14 cellular contexts compared by ENCODE assay signal in the genomic region with DNA sequence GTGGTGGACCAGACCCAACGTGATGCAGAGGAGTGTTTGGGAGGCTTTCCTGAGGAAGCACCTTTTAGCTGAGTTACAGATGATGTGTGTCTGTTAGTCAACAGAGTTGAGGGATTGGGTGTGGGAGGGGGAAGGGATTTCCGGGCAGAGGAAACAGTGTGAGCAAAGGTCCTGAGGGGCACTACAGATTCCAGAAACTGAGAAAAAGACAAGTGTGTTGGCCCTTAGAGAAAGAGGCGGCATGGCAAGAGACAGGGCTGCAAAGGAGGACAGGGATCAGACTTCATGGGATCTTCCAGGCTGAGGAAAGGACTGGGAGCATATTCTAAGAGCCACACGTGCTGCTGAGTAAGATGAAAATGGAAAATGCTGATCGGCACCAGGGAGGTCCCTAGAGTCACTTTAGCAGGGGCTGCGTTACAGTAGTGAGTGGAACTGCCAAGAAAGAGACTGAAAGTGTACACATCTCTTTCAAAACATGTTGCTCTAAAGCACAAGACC. TPM values are rescaled to one million over a fixed set of nuclear protein-coding genes. Genes with fewer than 3 reads are reported as not detected.
A peak's percentile ranks its signal among the peaks of the same experiment; 100 is the strongest.
DNase-seq lines count a peak whose midpoint lies in the region; ATAC-seq and TF ChIP-seq lines count a peak whose summit lies in the region.
"Had no signal": no experiment of that assay in that cellular context is flagged by ENCODE, and none has a peak within 500 bp of the region (broad histone marks: within the 10 kb centered on the region; RNA-seq: fewer than 3 reads in every experiment).

No MANE protein-coding gene starts in this region.

- H3K9ac ChIP-seq in SK-N-MC (ENCODE audit: insufficient read length) (peak overlapping the region; percentile 28), neural progenitor cell (no peak overlapping the region)

- no peak overlapping the region for H3K4me2 ChIP-seq in neural progenitor cell

- peak; percentile 72 for DNase-seq in KBM-7
- no peak for DNase-seq in SK-N-MC (ENCODE audit: low read depth, low spot score)
- DNase-seq in pulmonary artery endothelial cell (ENCODE audit: low read depth, low spot score), result peak; percentile 87
- no peak for DNase-seq in neural progenitor cell (ENCODE audit: low spot score)
- no peak for DNase-seq in activated gamma-delta T cell (lab: John Stamatoyannopoulos, UW)
- DNase-seq: activated CD4-positive, alpha-beta T cell treated with anti-CD3 and anti-CD28 coated beads, Interleukin-2, amount 50 U/mL, for 48 hours; DND-41; NCI-H1694; occipital lobe; SJCRH30 had no signal

- no peak overlapping the region for H3K4me3 Mint-ChIP-seq in neural progenitor cell

- H3K27ac Mint-ChIP-seq in neural progenitor cell, result no peak overlapping the region

- ATAC-seq in gastroesophageal sphincter (peak; percentile 74), HG02798 (IDR thresholded peaks at IDR 0.05; ENCODE audit: poor library complexity, unreplicated experiment) (no peak)

- in situ Hi-C loops in KBM-7 (cut with MboI; ENCODE audit: low pct_unique_long_range_greater_than_20kb, low sequenced_read_pairs), result no loop called here

- 17 to 19% methylated on average over 5 to 6 of the region's 6 CpGs for WGBS in gastroesophageal sphincter (ENCODE audit: low coverage in 1 of 2), 2 donors

- no peak for TF ChIP-seq POLR2A in gastroesophageal sphincter (IDR thresholded peaks at IDR 0.05)

- H3K9me3 Mint-ChIP-seq in neural progenitor cell, result no peaks in the 10 kb centered on the region

- H3K27me3 Mint-ChIP-seq in neural progenitor cell (ENCODE audit: insufficient read depth, low read depth), result no peaks in the 10 kb centered on the region

- H3K36me3 Mint-ChIP-seq in neural progenitor cell, result no peaks in the 10 kb centered on the region

- H3K36me3 ChIP-seq in SK-N-MC (ENCODE audit: insufficient read depth, low read length), result no peaks in the 10 kb centered on the region
- no peaks in the 10 kb centered on the region for H3K36me3 ChIP-seq in gastroesophageal sphincter
- no peaks in the 10 kb centered on the region for H3K36me3 ChIP-seq in neural progenitor cell
- H3K36me3 ChIP-seq: adrenal gland, SJCRH30 had no signal

- no peak for TF ChIP-seq CTCF in gastroesophageal sphincter (IDR thresholded peaks at IDR 0.05)
- TF ChIP-seq CTCF in neural progenitor cell (IDR thresholded peaks at IDR 0.05), result no peak

- no peak for TF ChIP-seq EP300 in gastroesophageal sphincter (IDR thresholded peaks at IDR 0.05)

- H3K27me3 ChIP-seq in gastroesophageal sphincter (peaks cover 30% of the 10 kb centered on the region), neural progenitor cell (peaks cover under 1% of the 10 kb centered on the region)
- H3K27me3 ChIP-seq: adrenal gland, SJCRH30 had no signal

- peaks cover 0 to 35% (median 8%) of the 10 kb centered on the region in 3 donors for H3K4me1 ChIP-seq in gastroesophageal sphincter
- H3K4me1 ChIP-seq in neural progenitor cell, result no peaks in the 10 kb centered on the region
- H3K4me1 ChIP-seq: adrenal gland had no signal

- H2AFZ ChIP-seq in neural progenitor cell (replicated peaks), result no peak overlapping the region

- H3K9me3 ChIP-seq in SK-N-MC (ENCODE audit: low read depth, low read length) (no peaks in the 10 kb centered on the region), gastroesophageal sphincter (no peaks in the 10 kb centered on the region), neural progenitor cell (ENCODE audit: low read depth) (no peaks in the 10 kb centered on the region)
- H3K9me3 ChIP-seq: adrenal gland, SJCRH30 had no signal

- H3K4me3 ChIP-seq in SK-N-MC (0 out of 2 replicates have a peak overlapping the region, but pooled peaks have one; percentile 8), gastroesophageal sphincter (no peak overlapping the region), neural progenitor cell (no peak overlapping the region)
- H3K4me3 ChIP-seq: adrenal gland, SJCRH30 had no signal

- H4K20me1 ChIP-seq in neural progenitor cell (ENCODE audit: low read depth), result no peaks in the 10 kb centered on the region

- H3K4me1 Mint-ChIP-seq in neural progenitor cell, result no peaks in the 10 kb centered on the region

- H3F3A ChIP-seq in neural progenitor cell (ENCODE audit: low read depth), result no peaks in the 10 kb centered on the region

- H3K27ac ChIP-seq in SK-N-MC (peak overlapping the region; percentile 49; the same call in 1 of the 2 replicates), gastroesophageal sphincter (peak overlapping the region in 2 of 4 donors; percentile 14 to 37), neural progenitor cell (no peak overlapping the region)
- H3K27ac ChIP-seq: adrenal gland, SJCRH30 had no signal

- no peaks in the 10 kb centered on the region for H3K79me2 ChIP-seq in neural progenitor cell (ENCODE audit: low read depth)

RNA-seq across cellular contexts. Expression of gene RPS6KL1, which starts 9.4 kb away (rescaled TPM):
- total RNA-seq in gastroesophageal sphincter, result 10 to 100 TPM in 1 of 4 donors, 1 to 10 TPM in 3; 4.0 to 10.2 (median 8.2) TPM
- 11.5 and 14.8 TPM in 2 replicates for total RNA-seq in pulmonary artery endothelial cell
- 6.4 and 15.1 TPM in 2 replicates for total RNA-seq in neural progenitor cell (ENCODE audit: low replicate concordance)

RNA-seq across cellular contexts. Expression of gene PGF, which starts 22.9 kb away (rescaled TPM):
- total RNA-seq in gastroesophageal sphincter (10 to 100 TPM; 11.2 to 21.0 (median 16.5) TPM), pulmonary artery endothelial cell (209 and 564 TPM in 2 replicates), neural progenitor cell (ENCODE audit: low replicate concordance) (1.0 and 2.1 TPM in 2 replicates)

RNA-seq across cellular contexts. Expression of gene DLST, which starts 50.7 kb away (rescaled TPM):
- total RNA-seq in gastroesophageal sphincter (10 to 100 TPM; 79.3 to 98.7 (median 87.8) TPM), pulmonary artery endothelial cell (66.0 and 75.3 TPM in 2 replicates), neural progenitor cell (ENCODE audit: low replicate concordance) (52.2 and 60.7 TPM in 2 replicates)

RNA-seq across cellular contexts. Expression of gene PROX2, which starts 56.5 kb away (rescaled TPM):
- total RNA-seq in gastroesophageal sphincter, result under 1 TPM in 1 of 4 donors, not detected in 3; 0.08 TPM
- not detected in 2 replicates for total RNA-seq in pulmonary artery endothelial cell
- total RNA-seq in neural progenitor cell (ENCODE audit: low replicate concordance), result not detected in 2 replicates
- total RNA-seq: adrenal gland, occipital lobe, SJCRH30, temporal lobe had no signal

Comparison
In these comparisons a context has a peak if more than half of its experiments do, and no peak if none do; other contexts are left out.
1. DNase-seq: peak in KBM-7 (single experiment) and pulmonary artery endothelial cell (single experiment); none in SK-N-MC (single experiment), neural progenitor cell (single experiment) and activated gamma-delta T cell (single experiment).